Comparison of ENCODE assay signal across 1 cellular context in genomic region chr11:13963949-13964770, GRCh38.
TF ChIP-seq lines count a peak whose summit lies in the region.

No MANE protein-coding gene starts in this region.

TF ChIP-seq in H1, 55 proteins besides CTCF, POLR2A, EP300 and RAD21:
- TF ChIP-seq TEAD4 (IDR thresholded peaks at IDR 0.05; ENCODE audit: low read depth, low read length) (no peak), SRF (IDR thresholded peaks at IDR 0.05; ENCODE audit: low read depth, low read length) (no peak), CHD2 (IDR thresholded peaks at IDR 0.05; ENCODE audit: low read length) (no peak), RNF2 (IDR thresholded peaks at IDR 0.05; ENCODE audit: borderline replicate concordance, low read depth, low read length, missing control alignments, poor library complexity, severe bottlenecking) (peak; percentile 48), FOSL1 (IDR thresholded peaks at IDR 0.05; ENCODE audit: insufficient read depth, low read depth, low read length) (no peak), SIX5 (IDR thresholded peaks at IDR 0.05; ENCODE audit: low read depth, low read length) (no peak), NANOG (IDR thresholded peaks at IDR 0.05; ENCODE audit: insufficient read depth, low read depth, low read length, poor library complexity, severe bottlenecking) (no peak), CEBPB (IDR thresholded peaks at IDR 0.05; ENCODE audit: low read depth, low read length) (no peak), SIN3A (conservative IDR thresholded peaks at IDR 0.05 in 1 of 2, IDR thresholded peaks at IDR 0.05 in 1 of 2; ENCODE audit: low read depth in 1 of 2, low read length in 2 of 2) (no peak), NRF1 (IDR thresholded peaks at IDR 0.05; ENCODE audit: low read depth, low read length) (no peak), CTBP2 (IDR thresholded peaks at IDR 0.05; ENCODE audit: borderline replicate concordance, insufficient read depth, insufficient read length, low read length) (no peak), EZH2 (IDR thresholded peaks at IDR 0.05; ENCODE audit: low read depth, low read length, severe bottlenecking) (peak; percentile 82), TAF1 (IDR thresholded peaks at IDR 0.05; ENCODE audit: low read depth, low read length) (no peak), CBX8 (IDR thresholded peaks at IDR 0.05; ENCODE audit: borderline replicate concordance, low read depth, low read length) (peak; percentile 43; the same call in 1 of the 2 replicates), KDM4A (IDR thresholded peaks at IDR 0.05; ENCODE audit: low read depth, low read length, severe bottlenecking) (peak; percentile 70), TBP (IDR thresholded peaks at IDR 0.05; ENCODE audit: low read depth, low read length) (peak; percentile 22; the same call in 1 of the 2 replicates), SUZ12 (IDR thresholded peaks at IDR 0.05; ENCODE audit: low read length) (peak; percentile 93), KDM1A (IDR thresholded peaks at IDR 0.05; ENCODE audit: borderline replicate concordance, low read length) (no peak)
- TF ChIP-seq, protein P1, sequence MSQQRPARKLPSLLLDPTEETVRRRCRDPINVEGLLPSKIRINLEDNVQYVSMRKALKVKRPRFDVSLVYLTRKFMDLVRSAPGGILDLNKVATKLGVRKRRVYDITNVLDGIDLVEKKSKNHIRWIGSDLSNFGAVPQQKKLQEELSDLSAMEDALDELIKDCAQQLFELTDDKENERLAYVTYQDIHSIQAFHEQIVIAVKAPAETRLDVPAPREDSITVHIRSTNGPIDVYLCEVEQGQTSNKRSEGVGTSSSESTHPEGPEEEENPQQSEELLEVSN (IDR thresholded peaks at IDR 0.05), result no peak
